4 cellular contexts compared by ENCODE assay signal in the genomic region with DNA sequence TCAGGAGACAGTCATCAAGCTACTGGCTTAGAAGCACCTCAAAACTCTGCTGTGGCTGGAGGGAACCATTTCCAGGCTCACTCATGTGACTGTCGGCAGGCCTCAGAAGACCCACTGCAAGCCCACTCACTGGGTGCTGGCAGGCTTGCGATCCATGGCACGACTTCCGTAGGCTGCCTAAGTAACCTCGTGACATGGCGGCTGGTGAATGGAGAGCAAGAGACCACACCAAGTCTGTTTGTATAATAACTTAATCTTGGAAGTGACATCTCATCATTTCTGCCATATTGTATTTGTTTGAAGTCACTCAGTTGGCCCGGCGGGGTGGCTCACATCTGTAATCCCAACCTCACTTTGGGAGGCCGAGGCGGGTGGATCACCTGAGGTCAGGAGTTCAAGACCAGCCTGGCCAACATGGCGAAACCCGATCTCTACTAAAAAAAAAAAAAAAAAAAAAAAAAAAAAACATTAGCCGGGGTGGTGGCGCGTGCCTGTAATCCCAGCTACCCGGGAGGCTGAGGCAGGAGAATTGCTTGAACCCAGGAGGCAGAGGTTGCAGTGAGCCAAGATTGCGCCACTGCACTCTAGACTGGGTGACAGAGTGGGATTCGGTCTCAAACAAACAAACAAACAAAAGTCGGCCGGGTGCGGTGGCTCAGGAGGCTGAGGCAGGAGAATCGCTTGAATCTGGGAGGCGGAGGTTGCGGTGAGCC. TPM values are rescaled to one million over a fixed set of nuclear protein-coding genes. Genes with fewer than 3 reads are reported as not detected.
"Had no signal": no experiment of that assay in that cellular context is flagged by ENCODE, and none has a peak within 500 bp of the region (broad histone marks: within the 10 kb centered on the region; RNA-seq: fewer than 3 reads in every experiment).

No MANE protein-coding gene starts in this region.

RNA-seq across cellular contexts. Expression of gene PHOSPHO1, which starts 55.8 kb away (rescaled TPM):
- total RNA-seq: kidney epithelial cell; naive thymus-derived CD8-positive, alpha-beta T cell; neural crest cell; vagina had no signal
